14 cellular contexts compared by ENCODE assay signal in genomic region chr16:52573365-52574104, GRCh38. TPM values are rescaled to one million over a fixed set of nuclear protein-coding genes. Genes with fewer than 3 reads are reported as not detected.
A peak's percentile ranks its signal among the peaks of the same experiment; 100 is the strongest.
DNase-seq lines count a peak whose midpoint lies in the region; ATAC-seq, FAIRE-seq and TF ChIP-seq lines count a peak whose summit lies in the region.
"Had no signal": no experiment of that assay in that cellular context is flagged by ENCODE, and none has a peak within 500 bp of the region (broad histone marks: within the 10 kb centered on the region; RNA-seq: fewer than 3 reads in every experiment).

No MANE protein-coding gene starts in this region.

- no peaks in the 10 kb centered on the region for H4K20me1 ChIP-seq in mammary epithelial cell (ENCODE audit: insufficient read depth, low read length)
- H4K20me1 ChIP-seq: BLaER1 had no signal

- 84% methylated on average over 6 of the region's 6 CpGs for WGBS in mammary epithelial cell (ENCODE audit: low coverage, missing lambda C conversion rate)

- no peak overlapping the region for H3K4me3 Mint-ChIP-seq in Caco-2 (ENCODE audit: unreplicated experiment)
- H3K4me3 Mint-ChIP-seq: central memory CD8-positive, alpha-beta T cell had no signal

- H3K9ac ChIP-seq in kidney (ENCODE audit: low read length in 2 of 2), result no peak overlapping the region
- H3K9ac ChIP-seq in mammary epithelial cell (ENCODE audit: insufficient read depth, low read length), result no peak overlapping the region
- H3K9ac ChIP-seq: BLaER1 had no signal

- TF ChIP-seq CTCF in Caco-2 (IDR thresholded peaks at IDR 0.05; ENCODE audit: insufficient read depth in 1 of 2, low read depth in 1 of 2, low read length in 1 of 2, severe bottlenecking in 1 of 2, unreplicated experiment in 1 of 2), result peak in 1 of 2 experiments; percentile 14
- TF ChIP-seq CTCF in kidney (IDR thresholded peaks at IDR 0.05; ENCODE audit: borderline replicate concordance, extremely low read depth, insufficient read depth), result peak; percentile 2
- TF ChIP-seq CTCF in mammary epithelial cell (conservative IDR thresholded peaks at IDR 0.05 in 1 of 2, IDR thresholded peaks at IDR 0.05 in 1 of 2; ENCODE audit: extremely low read depth in 1 of 2, insufficient read depth in 1 of 2, low read depth in 1 of 2, low read length in 2 of 2), result no peak

- H3K27me3 ChIP-seq in Caco-2 (replicated peaks; ENCODE audit: control insufficient read depth, insufficient read depth, low read length) (no peaks in the 10 kb centered on the region), mammary epithelial cell (ENCODE audit: insufficient read depth, low read length) (no peaks in the 10 kb centered on the region)
- H3K27me3 ChIP-seq: BLaER1 had no signal

- H3K27ac ChIP-seq in kidney (ENCODE audit: low read depth in 2 of 2, low read length in 2 of 2) (peak overlapping the region in 1 of 2 donors; percentile 24), substantia nigra (ENCODE audit: low read depth, low read length, poor library complexity, severe bottlenecking) (no peak overlapping the region), mammary epithelial cell (ENCODE audit: insufficient read depth, low read depth, low read length) (no peak overlapping the region)
- H3K27ac ChIP-seq: BLaER1 had no signal

- H3K4me2 ChIP-seq in mammary epithelial cell (ENCODE audit: insufficient read depth, low read depth, low read length), result no peak overlapping the region
- H3K4me2 ChIP-seq: BLaER1 had no signal

- no peaks in the 10 kb centered on the region for H3K9me3 ChIP-seq in Caco-2
- no peaks in the 10 kb centered on the region for H3K9me3 ChIP-seq in kidney (ENCODE audit: control insufficient read depth in 1 of 2, low read length in 2 of 2)
- H3K9me3 ChIP-seq in mammary epithelial cell (replicated peaks; ENCODE audit: insufficient read depth, low read length), result peaks cover 9% of the 10 kb centered on the region

- DNase-seq in Caco-2 (peak; percentile 65 to 68), kidney (no peak), substantia nigra (lab: John Stamatoyannopoulos, UW) (no peak), AG08395 (ENCODE audit: low spot score) (no peak), mammary epithelial cell (no peak), amniotic stem cell (lab: John Stamatoyannopoulos, UW) (no peak)
- DNase-seq: activated effector memory CD4-positive, alpha-beta T cell treated with Interleukin-2 at 50 U/mL for 16 hours; NCI-H2029 treated with DMSO at 0.1 percent for 48 hours; right cardiac atrium; SHP77 had no signal

- in situ Hi-C loops in mammary epithelial cell (cut with MboI; ENCODE audit: low sequenced_read_pairs in 2 of 2), result no loop called here

- no peak overlapping the region for H3K4me3 ChIP-seq in Caco-2 (ENCODE audit: low read depth, low read length)
- H3K4me3 ChIP-seq in kidney (ENCODE audit: low read length in 2 of 2), result no peak overlapping the region
- H3K4me3 ChIP-seq in mammary epithelial cell (replicated peaks in 1 of 3; ENCODE audit: insufficient read depth in 1 of 3, low read depth in 2 of 3, low read length in 3 of 3), result no peak overlapping the region
- H3K4me3 ChIP-seq: BLaER1 had no signal

- H2AFZ ChIP-seq in mammary epithelial cell (ENCODE audit: low read depth, low read length), result no peak overlapping the region

- no peaks in the 10 kb centered on the region for H3K27me3 Mint-ChIP-seq in Caco-2 (ENCODE audit: insufficient read depth, unreplicated experiment)

- no peaks in the 10 kb centered on the region for H3K36me3 Mint-ChIP-seq in Caco-2 (ENCODE audit: insufficient read depth, unreplicated experiment)

- no peak for FAIRE-seq in kidney (lab: Jason Lieb, UNC)

- POLR2A ChIA-PET in Caco-2 (lab: Charles Lee), result interaction anchor here (0.9 kb wide), 1 partner anchor 16 kb away, joined by 3 read pairs; no protein-coding TSS in a partner anchor

- H3K4me1 ChIP-seq in Caco-2 (peaks cover 29% of the 10 kb centered on the region), kidney (ENCODE audit: control insufficient read depth in 1 of 2, insufficient read depth in 1 of 2, low read depth in 1 of 2, low read length in 2 of 2) (peaks cover 0 to 6% of the 10 kb centered on the region in 2 donors), mammary epithelial cell (ENCODE audit: insufficient read depth, low read length) (no peaks in the 10 kb centered on the region)

- dilution Hi-C loops in mammary epithelial cell (cut with HindIII; ENCODE audit: low sequenced_read_pairs), result no loop called here

- H3K79me2 ChIP-seq in mammary epithelial cell (ENCODE audit: insufficient read depth, low read length), result no peaks in the 10 kb centered on the region

- BruUV-seq in Caco-2 (replicated peaks; lab: Mats Ljungman, UMichigan) (no TSS peak), mammary epithelial cell (replicated peaks; lab: Mats Ljungman, UMichigan) (no TSS peak)

- H3K4me1 Mint-ChIP-seq in Caco-2 (ENCODE audit: low read depth, unreplicated experiment), result peaks cover 19% of the 10 kb centered on the region
- H3K4me1 Mint-ChIP-seq: central memory CD8-positive, alpha-beta T cell had no signal

- peak overlapping the region; percentile 72 for H3K27ac Mint-ChIP-seq in Caco-2 (ENCODE audit: unreplicated experiment)

- CTCF ChIA-PET in Caco-2 (lab: Charles Lee) (interaction anchor here (0.6 to 1.1 kb wide), 4 partner anchors 8 to 81 kb away, joined by 3 to 6 read pairs (median 3); no protein-coding TSS in a partner anchor), mammary epithelial cell (lab: Charles Lee; ENCODE audit: low non-redundant PET) (no interaction called here)

- peaks cover 15% of the 10 kb centered on the region for H3K9me3 Mint-ChIP-seq in Caco-2 (ENCODE audit: unreplicated experiment)

- H3K36me3 ChIP-seq in Caco-2 (ENCODE audit: control insufficient read depth, insufficient read depth, low read length) (no peaks in the 10 kb centered on the region), kidney (ENCODE audit: control insufficient read depth in 1 of 2, insufficient read depth in 2 of 2, low read length in 2 of 2) (no peaks in the 10 kb centered on the region), mammary epithelial cell (ENCODE audit: insufficient read depth, low read length) (no peaks in the 10 kb centered on the region)
- H3K36me3 ChIP-seq: BLaER1 had no signal

- intact Hi-C loops in Caco-2 (cut with micrococcal nuclease; ENCODE audit: unreplicated experiment) (loop anchor here (1.0 to 10.0 kb wide), 2 partner anchors 8 to 119 kb away; no protein-coding TSS in a partner anchor), kidney (cut with DNase I) (no loop called here), mammary epithelial cell (cut with micrococcal nuclease) (no loop called here)

- peak; percentile 97 for ATAC-seq in GM19395 (IDR thresholded peaks at IDR 0.05; ENCODE audit: unreplicated experiment)
- ATAC-seq in HG03354 (IDR thresholded peaks at IDR 0.05; ENCODE audit: poor library complexity, severe bottlenecking, unreplicated experiment), result peak; percentile 98

RNA-seq across cellular contexts. Expression of gene TOX3, which starts 26.6 kb away (rescaled TPM):
- total RNA-seq in Caco-2 (2022), result 3.6 and 6.0 TPM in 2 replicates
- 16.2 TPM for total RNA-seq in kidney
- 8.7 TPM for polyA plus RNA-seq in kidney (ENCODE audit: insufficient read depth, low read depth, low replicate concordance)
- under 1 TPM in 1 of 2 donors, not detected in 1; under 0.01 TPM for total RNA-seq in mammary epithelial cell
- not detected for polyA plus RNA-seq in mammary epithelial cell
- not detected for polyA minus RNA-seq in mammary epithelial cell
- total RNA-seq: right cardiac atrium had no signal

Comparison
In these comparisons a context has a peak if more than half of its experiments do, and no peak if none do; other contexts are left out.
1. DNase-seq: peak in Caco-2 (2 of 2); none in kidney (single experiment), substantia nigra (0 of 49), AG08395 (single experiment), mammary epithelial cell (single experiment) and amniotic stem cell (single experiment).